ENCODE assay signal across 8 cellular contexts in genomic region chr4:111630705-111631104, GRCh38.
DNase-seq lines count a peak whose midpoint lies in the region; ATAC-seq and TF ChIP-seq lines count a peak whose summit lies in the region.

No MANE protein-coding gene starts in this region.

- no peak for TF ChIP-seq EP300 in upper lobe of left lung (IDR thresholded peaks at IDR 0.05)

- DNase-seq in SIG-M5 treated with dmso at 0.1 percent for 504 hours (lab: John Stamatoyannopoulos, UW; ENCODE audit: unreplicated experiment), result peak; percentile 1
- DNase-seq in SIG-M5 (lab: John Stamatoyannopoulos, UW), result no peak
- peak; percentile 54 for DNase-seq in NCI-H82 treated with DMSO at 0.1 percent for 48 hours (lab: John Stamatoyannopoulos, UW; ENCODE audit: unreplicated experiment)
- no peak for DNase-seq in epithelial cell of proximal tubule (ENCODE audit: low read depth)
- DNase-seq in superior temporal gyrus (ENCODE audit: extremely low spot score), result peak; percentile 75
- no peak for DNase-seq in upper lobe of left lung
- DNase-seq in head of caudate nucleus, result no peak
- no peak for DNase-seq in lower lobe of right lung

- intact Hi-C loops in head of caudate nucleus (cut with DNase I) (loop anchor here (10.0 kb wide), 1 partner anchor 404 kb away; no protein-coding TSS in a partner anchor), lower lobe of right lung (cut with DNase I) (no loop called here)

- H3K4me3 ChIP-seq in epithelial cell of proximal tubule (ENCODE audit: low read depth, low read length) (no peak overlapping the region), upper lobe of left lung (no peak overlapping the region), lower lobe of right lung (no peak overlapping the region)

- TF ChIP-seq CTCF in epithelial cell of proximal tubule (conservative IDR thresholded peaks at IDR 0.05; ENCODE audit: low read depth, low read length) (peak; percentile 51), upper lobe of left lung (IDR thresholded peaks at IDR 0.05) (no peak), lower lobe of right lung (IDR thresholded peaks at IDR 0.05) (no peak)

- H3K4me1 ChIP-seq in upper lobe of left lung (no peaks in the 10 kb centered on the region), lower lobe of right lung (no peaks in the 10 kb centered on the region)

- H3K36me3 ChIP-seq in upper lobe of left lung, result no peaks in the 10 kb centered on the region
- H3K36me3 ChIP-seq in lower lobe of right lung, result no peaks in the 10 kb centered on the region

- no peak overlapping the region for H3K27ac ChIP-seq in upper lobe of left lung
- H3K27ac ChIP-seq in lower lobe of right lung, result no peak overlapping the region

- no peak for TF ChIP-seq POLR2A in upper lobe of left lung (IDR thresholded peaks at IDR 0.05)

- H3K9me3 ChIP-seq in upper lobe of left lung (no peaks in the 10 kb centered on the region), lower lobe of right lung (no peaks in the 10 kb centered on the region)

- ATAC-seq in upper lobe of left lung (ENCODE audit: low FRiP score in 2 of 2) (no peak), lower lobe of right lung (no peak)

- H3K27me3 ChIP-seq in upper lobe of left lung (no peaks in the 10 kb centered on the region), lower lobe of right lung (ENCODE audit: low read depth) (no peaks in the 10 kb centered on the region)

- WGBS in upper lobe of left lung, 2 donors, result 42 to 66% methylated on average over 2 of the region's 2 CpGs

Comparison
In these comparisons a context has a peak if more than half of its experiments do, and no peak if none do; other contexts are left out.
1. DNase-seq: peak in SIG-M5 treated with dmso at 0.1 percent for 504 hours (single experiment), NCI-H82 treated with DMSO at 0.1 percent for 48 hours (single experiment) and superior temporal gyrus (single experiment); none in SIG-M5 (single experiment), epithelial cell of proximal tubule (single experiment), upper lobe of left lung (0 of 2), head of caudate nucleus (0 of 42) and lower lobe of right lung (single experiment).